In the genomic region with DNA sequence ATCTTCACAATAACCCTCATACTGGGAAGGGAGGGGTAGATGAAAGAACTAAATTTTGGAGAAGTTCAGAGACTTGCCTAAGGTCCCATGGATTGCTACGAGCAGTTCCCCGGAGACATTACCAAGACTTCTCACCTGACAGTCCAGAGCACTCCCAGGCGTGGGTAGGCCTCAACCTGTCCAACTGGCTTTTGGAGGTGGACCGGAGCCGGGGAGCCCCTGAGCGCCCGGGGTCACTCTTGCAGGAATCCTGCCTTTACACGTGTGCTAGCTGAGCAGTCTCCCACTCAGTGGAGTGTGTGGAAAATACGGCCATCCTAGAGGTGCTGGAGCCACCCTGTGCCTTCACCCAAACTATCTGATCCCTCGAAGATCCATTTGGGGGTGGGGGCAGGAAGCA, we compare ENCODE assay signal across 14 cellular contexts. TPM values are rescaled to one million over a fixed set of nuclear protein-coding genes. Genes with fewer than 3 reads are reported as not detected.
DNase-seq lines count a peak whose midpoint lies in the region; ATAC-seq lines count a peak whose summit lies in the region.
"Had no signal": no experiment of that assay in that cellular context is flagged by ENCODE, and none has a peak within 500 bp of the region (broad histone marks: within the 10 kb centered on the region; RNA-seq: fewer than 3 reads in every experiment).

No MANE protein-coding gene starts in this region.

- no peak for ATAC-seq in activated CD4-positive, alpha-beta T cell treated with anti-CD3 and anti-CD28 coated beads for 36 hours

- DNase-seq in activated CD4-positive, alpha-beta T cell treated with anti-CD3 and anti-CD28 coated beads for 36 hours: no peak
- no peak for DNase-seq in activated CD4-positive, alpha-beta T cell treated with anti-CD3 and anti-CD28 coated beads, Interleukin-2, amount 50 U/mL, for 48 hours
- DNase-seq in islet precursor cell (peak; percentile 51), retina (peak; percentile 15), NOMO-1 treated with DMSO at 0.1 percent for 48 hours (lab: John Stamatoyannopoulos, UW; ENCODE audit: unreplicated experiment) (no peak), NOMO-1 (lab: John Stamatoyannopoulos, UW; ENCODE audit: unreplicated experiment in 2 of 2) (no peak)
- DNase-seq in NK-92 treated with Interleukin-12 subunit alpha and Interleukin-12 subunit beta, amount 100 ng/mL, for 24 hours (lab: John Stamatoyannopoulos, UW): no peak
- DNase-seq: colonic mucosa, foreskin keratinocyte, MM.1S, NCI-H2029 treated with DMSO at 0.1 percent for 48 hours had no signal

- peaks cover 16% of the 10 kb centered on the region for H3K4me1 Mint-ChIP-seq in activated CD4-positive, alpha-beta T cell treated with anti-CD3 and anti-CD28 coated beads for 36 hours
- H3K4me1 Mint-ChIP-seq in IgD-negative memory B cell: peaks cover 5 to 16% (median 15%) of the 10 kb centered on the region in 3 donors

- H3K4me3 Mint-ChIP-seq in activated CD4-positive, alpha-beta T cell treated with anti-CD3 and anti-CD28 coated beads for 36 hours: peak overlapping the region; percentile 76
- H3K4me3 Mint-ChIP-seq in IgD-negative memory B cell: peak overlapping the region; percentile 32 to 81 (median 70)

- no peaks in the 10 kb centered on the region for H3K9me3 Mint-ChIP-seq in activated CD4-positive, alpha-beta T cell treated with anti-CD3 and anti-CD28 coated beads for 36 hours (ENCODE audit: low read depth)
- no peaks in the 10 kb centered on the region for H3K9me3 Mint-ChIP-seq in IgD-negative memory B cell

- intact Hi-C loops in activated CD4-positive, alpha-beta T cell treated with anti-CD3 and anti-CD28 coated beads for 36 hours (cut with DNase I, micrococcal nuclease): loop anchor here in 1 of 2 experiments (2.0 kb wide), 2 partner anchors 398 to 512 kb away; partner anchors contain the start of gene DTNB

- peak overlapping the region; percentile 84 for H3K27ac Mint-ChIP-seq in activated CD4-positive, alpha-beta T cell treated with anti-CD3 and anti-CD28 coated beads for 36 hours
- H3K27ac Mint-ChIP-seq in IgD-negative memory B cell: peak overlapping the region in 2 of 3 donors; percentile 80 to 81

- H3K27me3 Mint-ChIP-seq in activated CD4-positive, alpha-beta T cell treated with anti-CD3 and anti-CD28 coated beads for 36 hours: no peaks in the 10 kb centered on the region
- H3K27me3 Mint-ChIP-seq in IgD-negative memory B cell: no peaks in the 10 kb centered on the region

- H3K36me3 Mint-ChIP-seq in activated CD4-positive, alpha-beta T cell treated with anti-CD3 and anti-CD28 coated beads for 36 hours (ENCODE audit: low read depth): peaks cover 11% of the 10 kb centered on the region
- H3K36me3 Mint-ChIP-seq in IgD-negative memory B cell: no peaks in the 10 kb centered on the region

- POLR2A ChIA-PET in activated CD4-positive, alpha-beta T cell treated with anti-CD3 and anti-CD28 coated beads for 36 hours (lab: Charles Lee): no interaction called here

- CTCF ChIA-PET in activated CD4-positive, alpha-beta T cell treated with anti-CD3 and anti-CD28 coated beads for 36 hours (lab: Charles Lee): interaction anchor here (0.7 to 1.0 kb wide), 3 partner anchors 185 to 223 kb away, joined by 3 to 4 read pairs (median 3); no protein-coding TSS in a partner anchor

RNA-seq across cellular contexts. Expression of gene POMC, which starts 8.0 kb away (rescaled TPM):
- 1 to 10 TPM; 5.7 to 8.3 TPM for total RNA-seq in activated CD4-positive, alpha-beta T cell treated with anti-CD3 and anti-CD28 coated beads for 36 hours
- 10.1 TPM for polyA plus RNA-seq in IgD-negative memory B cell
- total RNA-seq: A172, HepG2 had no signal
- polyA plus RNA-seq: HepG2 had no signal

Comparison
In these comparisons a context has a peak if more than half of its experiments do, and no peak if none do; other contexts are left out.
1. DNase-seq: peak in islet precursor cell (single experiment) and retina (single experiment); none in activated CD4-positive, alpha-beta T cell treated with anti-CD3 and anti-CD28 coated beads for 36 hours (single experiment), activated CD4-positive, alpha-beta T cell treated with anti-CD3 and anti-CD28 coated beads, Interleukin-2, amount 50 U/mL, for 48 hours (0 of 2), NK-92 treated with Interleukin-12 subunit alpha and Interleukin-12 subunit beta, amount 100 ng/mL, for 24 hours (single experiment), NOMO-1 treated with DMSO at 0.1 percent for 48 hours (single experiment) and NOMO-1 (0 of 2).